In the genomic region with DNA sequence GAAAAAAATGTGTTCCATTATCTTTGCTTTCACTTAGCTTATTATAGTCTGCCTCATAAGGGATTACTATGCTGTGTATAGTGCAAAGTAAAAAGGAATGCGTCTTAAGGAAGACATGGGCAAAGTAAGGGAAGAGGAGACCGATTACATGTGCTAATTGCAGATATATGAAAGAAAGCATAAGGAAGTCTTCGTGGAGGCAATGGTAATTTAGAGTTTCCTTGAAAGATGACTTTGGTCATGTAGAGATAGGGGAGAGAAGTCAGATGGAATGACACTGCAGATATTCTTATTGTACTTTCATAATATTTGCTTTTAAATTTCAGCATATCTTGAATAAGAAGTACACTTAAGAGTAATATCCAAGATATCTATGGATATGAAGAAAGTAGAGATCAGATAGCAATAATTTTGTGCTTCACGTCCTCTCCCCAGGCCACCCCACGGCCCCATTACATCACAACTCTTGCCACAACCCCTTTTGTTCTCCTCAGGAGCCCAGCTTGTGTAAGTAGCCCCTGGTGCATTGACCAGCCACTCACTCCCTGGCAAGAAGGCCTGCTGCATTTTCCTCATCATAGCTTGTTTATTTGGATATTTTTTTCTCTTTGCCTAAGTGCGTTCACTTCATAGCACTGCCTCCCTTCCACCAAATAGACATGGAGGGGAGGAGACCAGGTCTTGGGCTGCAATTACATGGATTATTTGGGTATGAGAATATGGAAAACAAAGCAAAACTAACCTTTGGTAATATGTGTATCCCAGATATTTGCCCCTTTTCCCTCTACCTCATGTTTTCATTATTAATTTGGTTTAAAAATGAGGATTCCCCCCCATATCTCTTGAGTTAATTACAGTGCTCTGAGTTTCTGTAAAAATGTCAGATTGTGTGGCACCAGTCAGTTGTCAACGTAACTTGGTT, we compare ENCODE assay signal across 25 cellular contexts. TPM values are rescaled to one million over a fixed set of nuclear protein-coding genes. Genes with fewer than 3 reads are reported as not detected.
"Had no signal": no experiment of that assay in that cellular context is flagged by ENCODE, and none has a peak within 500 bp of the region (broad histone marks: within the 10 kb centered on the region; RNA-seq: fewer than 3 reads in every experiment).

No MANE protein-coding gene starts in this region.

- H3K79me2 ChIP-seq: hepatocyte had no signal

- H3K36me3 ChIP-seq: colonic mucosa, left ventricle myocardium inferior, neutrophil, stomach, thoracic aorta, transverse colon had no signal

- H3K4me2 ChIP-seq: hepatocyte had no signal

- H3K9me3 ChIP-seq: colonic mucosa, left ventricle myocardium inferior, neutrophil, spleen, stomach, thoracic aorta, transverse colon had no signal

- H3K27ac ChIP-seq: colonic mucosa, hepatocyte, left ventricle myocardium inferior, neutrophil, spleen, stomach, thoracic aorta, transverse colon had no signal

- H3K27me3 Mint-ChIP-seq: naive B cell had no signal

- H3K4me1 Mint-ChIP-seq: nephron progenitor cell had no signal

- DNase-seq: colonic mucosa; dermis blood vessel endothelial cell; foreskin melanocyte; head of caudate nucleus; kidney; left cardiac atrium; left ventricle myocardium inferior; mesenchymal stem cell; naive B cell; nephron progenitor cell; spleen; stimulated activated CD4-positive, alpha-beta T cell treated with anti-CD3 and anti-CD28 coated beads, Interleukin-15, amount 100 ng/mL, for 24 hours; stimulated activated CD4-positive, alpha-beta T cell treated with anti-CD3 and anti-CD28 coated beads, Interleukin-1b, Interleukin-23, amount 100 ng/mL, for 48 hours; stimulated activated naive CD4-positive, alpha-beta T cell; stomach; substantia nigra; transverse colon had no signal

- H3K27ac Mint-ChIP-seq: nephron progenitor cell had no signal

- H3K27me3 ChIP-seq: colonic mucosa, hepatocyte, neutrophil, spleen, stomach, transverse colon had no signal

- H3K4me3 Mint-ChIP-seq: naive B cell, nephron progenitor cell had no signal

- H2AFZ ChIP-seq: hepatocyte had no signal

- ATAC-seq: sciatic nerve had no signal

- H3K4me3 ChIP-seq: colonic mucosa, hepatocyte, left ventricle myocardium inferior, lung, spleen, stomach, thoracic aorta, transverse colon had no signal

- H3K4me1 ChIP-seq: colonic mucosa, left ventricle myocardium inferior, spleen had no signal

RNA-seq across cellular contexts. Expression of gene COL10A1, which starts 30.7 kb away (rescaled TPM):
- total RNA-seq: colonic mucosa, dermis blood vessel endothelial cell, epithelial cell of proximal tubule, left cardiac atrium, pulmonary artery endothelial cell, transverse colon, ureter had no signal
